ENCODE assay signal across 8 cellular contexts in genomic region chr3:42591811-42592210, GRCh38. TPM values are rescaled to one million over a fixed set of nuclear protein-coding genes. Genes with fewer than 3 reads are reported as not detected.
DNase-seq lines count a peak whose midpoint lies in the region; ATAC-seq and TF ChIP-seq lines count a peak whose summit lies in the region.

No MANE protein-coding gene starts in this region.

- peak overlapping the region in 6 of 7 donors; percentile 76 to 97 (median 94) for H3K27ac Mint-ChIP-seq in CD14-positive monocyte
- no peak overlapping the region for H3K27ac Mint-ChIP-seq in nephron progenitor cell

- H3K4me3 Mint-ChIP-seq in CD14-positive monocyte, result peak overlapping the region in 1 of 2 donors; percentile 92
- H3K4me3 Mint-ChIP-seq in nephron progenitor cell, result peak overlapping the region; percentile 94

- no peaks in the 10 kb centered on the region for H3K27me3 ChIP-seq in MG63

- H3K4me1 Mint-ChIP-seq in CD14-positive monocyte (peaks cover 26% of the 10 kb centered on the region), nephron progenitor cell (peaks cover 15% of the 10 kb centered on the region)

- intact Hi-C loops in CD14-positive monocyte (cut with micrococcal nuclease), result no loop called here

- peaks cover 0 to 2% (median 0%) of the 10 kb centered on the region in 3 donors for H3K27me3 Mint-ChIP-seq in CD14-positive monocyte (ENCODE audit: low read depth in 3 of 3)
- no peaks in the 10 kb centered on the region for H3K27me3 Mint-ChIP-seq in nephron progenitor cell (ENCODE audit: low read depth, poor library complexity)

- H3K9me3 Mint-ChIP-seq in CD14-positive monocyte, result peaks cover 0 to 2% (median 0%) of the 10 kb centered on the region in 7 donors
- H3K9me3 Mint-ChIP-seq in nephron progenitor cell, result no peaks in the 10 kb centered on the region

- no peak for TF ChIP-seq CTCF in CD14-positive monocyte (IDR thresholded peaks at IDR 0.05)
- no peak for TF ChIP-seq CTCF in nephron progenitor cell (IDR thresholded peaks at IDR 0.05)

- H3K9me3 ChIP-seq in MG63, result no peaks in the 10 kb centered on the region

- peaks cover 9% of the 10 kb centered on the region for H3K36me3 ChIP-seq in MG63

- ATAC-seq in HG03469 (IDR thresholded peaks at IDR 0.05; ENCODE audit: unreplicated experiment), result no peak

- H3K4me3 ChIP-seq in MG63, result peak overlapping the region; percentile 53

- H3K36me3 Mint-ChIP-seq in CD14-positive monocyte (peaks cover 20 to 21% of the 10 kb centered on the region in 2 donors), nephron progenitor cell (ENCODE audit: low read depth) (peaks cover 19% of the 10 kb centered on the region)

- DNase-seq in CD14-positive monocyte (ENCODE audit: low spot score) (no peak), MG63 (no peak), dermis blood vessel endothelial cell (peak; percentile 59), nephron progenitor cell (no peak), occipital lobe (lab: John Stamatoyannopoulos, UW) (no peak), middle frontal gyrus (ENCODE audit: extremely low spot score, low spot score) (no peak), NAMALWA (ENCODE audit: low spot score) (no peak)

RNA-seq across cellular contexts. Expression of gene SS18L2, which starts 1.2 kb away (rescaled TPM):
- polyA plus RNA-seq in CD14-positive monocyte, result 10 to 100 TPM; 89.1 TPM
- 11.2 and 14.6 TPM in 2 replicates for total RNA-seq in MG63 (2014; rRNA removed; shearing (Covaris generic); ENCODE audit: low replicate concordance)
- total RNA-seq in dermis blood vessel endothelial cell (23.4 and 46.5 TPM in 2 replicates), occipital lobe (26.4 TPM)

RNA-seq across cellular contexts. Expression of gene NKTR, which starts 8.7 kb away (rescaled TPM):
- polyA plus RNA-seq in CD14-positive monocyte, result 1 to 10 TPM; 2.6 to 5.8 TPM
- total RNA-seq in MG63 (2014; rRNA removed; shearing (Covaris generic); ENCODE audit: low replicate concordance), result 4.4 and 4.8 TPM in 2 replicates
- 61.7 and 133 TPM in 2 replicates for total RNA-seq in dermis blood vessel endothelial cell
- total RNA-seq in occipital lobe, result 246 TPM

RNA-seq across cellular contexts. Expression of gene SEC22C, which starts 10.0 kb away (rescaled TPM):
- 10 to 100 TPM; 27.4 to 28.4 TPM for polyA plus RNA-seq in CD14-positive monocyte
- total RNA-seq in MG63 (2014; rRNA removed; shearing (Covaris generic); ENCODE audit: low replicate concordance), result 54.8 and 68.3 TPM in 2 replicates
- total RNA-seq in dermis blood vessel endothelial cell (104 and 114 TPM in 2 replicates), occipital lobe (78.5 TPM)

Comparison
In these comparisons a context has a peak if more than half of its experiments do, and no peak if none do; other contexts are left out.
1. RNA of gene NKTR, which starts 8.7 kb away (total RNA-seq): 246 TPM in occipital lobe (single experiment) and 61.7 to 133 TPM in dermis blood vessel endothelial cell; 4.4 to 4.8 TPM in MG63; every median in the first group is over 10 times any median in the second.